ENCODE assay signal across 1 cellular context in the genomic region with DNA sequence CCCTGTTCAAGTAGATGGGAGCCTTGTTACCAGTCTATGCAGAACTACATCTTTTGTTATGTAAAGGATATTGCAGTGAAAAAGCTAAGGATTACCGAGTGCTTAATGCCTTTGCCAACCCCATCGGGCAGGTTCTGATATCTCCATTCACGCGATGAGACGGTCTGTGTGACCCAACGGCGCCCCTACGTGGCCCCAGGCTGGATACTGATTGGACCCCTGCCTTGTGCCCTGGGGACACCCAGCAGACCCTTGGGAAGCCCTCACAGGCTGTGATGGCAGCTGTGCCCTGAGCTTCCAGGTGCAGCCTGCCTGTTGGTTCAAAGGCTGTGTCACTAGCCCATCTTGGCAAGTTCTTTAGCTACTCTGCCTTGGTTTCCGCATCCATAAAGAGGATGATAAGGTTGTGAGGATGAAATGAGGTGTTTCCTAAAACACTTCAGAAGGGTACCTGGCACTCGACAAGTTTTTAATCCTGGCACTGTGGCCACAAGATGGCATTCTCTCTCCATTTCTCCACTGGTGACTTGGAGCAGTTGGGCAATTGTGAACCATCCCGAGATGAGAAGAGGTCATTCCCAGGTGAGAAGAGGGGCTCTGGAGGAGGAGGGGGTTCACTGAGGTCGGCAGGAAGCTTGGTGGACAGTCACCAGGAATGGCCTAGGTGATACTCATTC.
TF ChIP-seq lines count a peak whose summit lies in the region.

No MANE protein-coding gene starts in this region.

TF ChIP-seq in GM12878, 131 proteins besides CTCF, POLR2A, EP300 and RAD21:
- TF ChIP-seq, protein P1, sequence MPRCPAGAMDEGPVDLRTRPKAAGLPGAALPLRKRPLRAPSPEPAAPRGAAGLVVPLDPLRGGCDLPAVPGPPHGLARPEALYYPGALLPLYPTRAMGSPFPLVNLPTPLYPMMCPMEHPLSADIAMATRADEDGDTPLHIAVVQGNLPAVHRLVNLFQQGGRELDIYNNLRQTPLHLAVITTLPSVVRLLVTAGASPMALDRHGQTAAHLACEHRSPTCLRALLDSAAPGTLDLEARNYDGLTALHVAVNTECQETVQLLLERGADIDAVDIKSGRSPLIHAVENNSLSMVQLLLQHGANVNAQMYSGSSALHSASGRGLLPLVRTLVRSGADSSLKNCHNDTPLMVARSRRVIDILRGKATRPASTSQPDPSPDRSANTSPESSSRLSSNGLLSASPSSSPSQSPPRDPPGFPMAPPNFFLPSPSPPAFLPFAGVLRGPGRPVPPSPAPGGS (IDR thresholded peaks at IDR 0.05; ENCODE audit: borderline replicate concordance, insufficient read depth, low read depth, low read length, poor library complexity, severe bottlenecking): no peak
- no peak for TF ChIP-seq GABPA (IDR thresholded peaks at IDR 0.05; ENCODE audit: low read depth)
- TF ChIP-seq POLR2AphosphoS5 (IDR thresholded peaks at IDR 0.05; ENCODE audit: low read length): no peak
- no peak for TF ChIP-seq EGR1 (IDR thresholded peaks at IDR 0.05; ENCODE audit: borderline replicate concordance in 1 of 2, low read depth in 2 of 2, low read length in 2 of 2)
- TF ChIP-seq SIN3A (IDR thresholded peaks at IDR 0.05; ENCODE audit: low read depth, low read length): no peak
